ENCODE assay signal across 30 cellular contexts in the genomic region with DNA sequence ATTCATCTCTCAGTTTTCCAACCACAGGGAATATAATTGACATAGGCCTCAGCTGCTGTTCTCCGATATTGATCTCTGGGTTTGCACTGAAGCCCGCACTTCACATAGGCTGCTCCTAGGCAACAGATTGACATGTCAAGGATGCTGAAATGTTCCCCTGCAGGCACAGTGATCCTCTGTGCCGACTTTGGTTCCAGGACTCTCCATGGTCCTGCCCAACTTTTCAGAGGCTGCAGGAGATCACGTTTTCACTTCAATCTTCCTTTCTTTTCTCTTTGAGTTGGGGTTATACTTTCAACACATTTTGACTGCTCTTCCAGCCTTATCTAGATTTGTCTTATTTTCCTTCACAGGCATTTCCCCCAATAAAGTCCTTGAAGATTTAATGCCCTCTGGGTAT.
"Had no signal": no experiment of that assay in that cellular context is flagged by ENCODE, and none has a peak within 500 bp of the region (broad histone marks: within the 10 kb centered on the region; RNA-seq: fewer than 3 reads in every experiment).

No MANE protein-coding gene starts in this region.

- DNase-seq: colonic mucosa; cortex of kidney; effector CD8-positive, alpha-beta T cell; effector memory CD8-positive, alpha-beta T cell; endodermal cell; erythroblast; esophagus squamous epithelium; foreskin fibroblast; foreskin melanocyte; gastrocnemius medialis; glutamatergic neuron; head of caudate nucleus; heart right ventricle; hippocampal formation; immature natural killer cell; islet precursor cell; kidney; kidney glomerular epithelial cell; left colon; left ventricle myocardium superior; lower lobe of right lung; mesenchymal stem cell; mucosa of descending colon; naive B cell; natural killer cell had no signal

- H3K27ac Mint-ChIP-seq: dendritic cell treated with granulocyte-macrophage colony-stimulating factor and Interleukin-4, amounts not matched to agents 40 ng/mL and 50 ng/mL, for 4 days; effector memory CD8-positive, alpha-beta T cell; endodermal cell; immature natural killer cell; mesothelial cell of epicardium; naive B cell; natural killer cell had no signal

- H3K9me3 ChIP-seq: colonic mucosa, esophagus squamous epithelium, gastrocnemius medialis had no signal

- H3K4me1 Mint-ChIP-seq: endodermal cell, immature natural killer cell, mesothelial cell of epicardium, naive B cell, natural killer cell had no signal

- H3K4me1 ChIP-seq: colonic mucosa, esophagus squamous epithelium, gastrocnemius medialis, heart right ventricle, lower lobe of right lung had no signal

- H3K27me3 ChIP-seq: colonic mucosa, esophagus squamous epithelium, gastrocnemius medialis, heart right ventricle had no signal

- ATAC-seq: effector memory CD8-positive, alpha-beta T cell; esophagus mucosa; gastrocnemius medialis; heart right ventricle; left colon; left lobe of liver; left ventricle myocardium superior; lower lobe of right lung; mucosa of descending colon; natural killer cell had no signal

- H3K4me3 Mint-ChIP-seq: dendritic cell treated with granulocyte-macrophage colony-stimulating factor and Interleukin-4, amounts not matched to agents 40 ng/mL and 50 ng/mL, for 4 days; effector memory CD8-positive, alpha-beta T cell; endodermal cell; immature natural killer cell; mesothelial cell of epicardium; naive B cell; natural killer cell had no signal

- H3K27me3 Mint-ChIP-seq: dendritic cell treated with granulocyte-macrophage colony-stimulating factor and Interleukin-4, amounts not matched to agents 40 ng/mL and 50 ng/mL, for 4 days; effector memory CD8-positive, alpha-beta T cell; naive B cell had no signal

- H3K27ac ChIP-seq: colonic mucosa, epithelial cell of prostate, esophagus squamous epithelium, gastrocnemius medialis, heart right ventricle, lower lobe of right lung had no signal

- H3K4me3 ChIP-seq: colonic mucosa, esophagus squamous epithelium, gastrocnemius medialis, heart right ventricle, lower lobe of right lung, mucosa of descending colon had no signal

- H3K36me3 ChIP-seq: colonic mucosa, esophagus squamous epithelium, gastrocnemius medialis, heart right ventricle, lower lobe of right lung had no signal

- H3K36me3 Mint-ChIP-seq: immature natural killer cell, mesothelial cell of epicardium, naive B cell, natural killer cell had no signal
